27 cellular contexts compared by ENCODE assay signal in genomic region chr19:8612807-8613171, GRCh38. TPM values are rescaled to one million over a fixed set of nuclear protein-coding genes. Genes with fewer than 3 reads are reported as not detected.
DNase-seq lines count a peak whose midpoint lies in the region; ATAC-seq, FAIRE-seq and TF ChIP-seq lines count a peak whose summit lies in the region.
"Had no signal": no experiment of that assay in that cellular context is flagged by ENCODE, and none has a peak within 500 bp of the region (broad histone marks: within the 10 kb centered on the region; RNA-seq: fewer than 3 reads in every experiment).

No MANE protein-coding gene starts in this region.

- H3K4me2 ChIP-seq in mesenchymal stem cell (ENCODE audit: low read length, poor library complexity, severe bottlenecking) = no peak overlapping the region

- no peak overlapping the region for H3K18ac ChIP-seq in mesenchymal stem cell (ENCODE audit: low read depth in 1 of 2, low read length in 2 of 2)

- H2BK120ac ChIP-seq in mesenchymal stem cell (ENCODE audit: low read depth, low read length) = no peak overlapping the region

- H3K27me3 ChIP-seq in ascending aorta (no peaks in the 10 kb centered on the region), mesenchymal stem cell (ENCODE audit: control insufficient read depth in 1 of 2, insufficient read depth in 1 of 2, low read length in 2 of 2) (peaks cover 2 to 7% of the 10 kb centered on the region in 2 experiments)

- no peaks in the 10 kb centered on the region for H3K36me3 ChIP-seq in ascending aorta
- no peaks in the 10 kb centered on the region for H3K36me3 ChIP-seq in mesenchymal stem cell (ENCODE audit: control insufficient read depth in 1 of 2, insufficient read depth in 2 of 2, low read depth in 1 of 2, low read length in 2 of 2)
- H3K36me3 ChIP-seq: HAP-1, heart right ventricle, spleen, upper lobe of left lung had no signal

- no peak overlapping the region for H4K8ac ChIP-seq in mesenchymal stem cell (ENCODE audit: low read length)

- intact Hi-C loops in ascending aorta (cut with DNase I) (no loop called here), natural killer cell (cut with micrococcal nuclease) (no loop called here)

- H3K27ac ChIP-seq in ascending aorta = peak overlapping the region; percentile 65 to 94
- H3K27ac ChIP-seq in mesenchymal stem cell (ENCODE audit: low read length, poor library complexity, severe bottlenecking) = no peak overlapping the region
- H3K27ac ChIP-seq: HL-60 had no signal

- H3K4me3 ChIP-seq in ascending aorta (no peak overlapping the region), mesenchymal stem cell (ENCODE audit: insufficient read depth in 1 of 2, low read depth in 1 of 2, low read length in 2 of 2) (no peak overlapping the region)
- H3K4me3 ChIP-seq: dorsolateral prefrontal cortex, HAP-1, heart right ventricle, spleen, upper lobe of left lung had no signal

- peak; percentile 42 for ATAC-seq in stimulated activated naive CD8-positive, alpha-beta T cell treated with anti-CD3 and anti-CD28 coated beads, Interleukin-15, amount 100 ng/mL, for 72 hours
- ATAC-seq in stimulated activated naive CD8-positive, alpha-beta T cell treated with anti-CD3 and anti-CD28 coated beads, Interleukin-15, Interleukin-2, amounts not matched to agents 100 U/mL and 50 U/mL, for 24 hours = no peak
- peak; percentile 34 to 62 (median 58) for ATAC-seq in natural killer cell
- no peak for ATAC-seq in HG03457 (IDR thresholded peaks at IDR 0.05; ENCODE audit: unreplicated experiment)
- ATAC-seq: activated CD4-positive, alpha-beta T cell treated with anti-CD3 and anti-CD28 coated beads for 36 hours; PC-3 had no signal

- DNase-seq in stimulated activated naive CD8-positive, alpha-beta T cell treated with anti-CD3 and anti-CD28 coated beads, Interleukin-15, amount 100 ng/mL, for 72 hours = peak; percentile 42 to 45
- no peak for DNase-seq in stimulated activated naive CD8-positive, alpha-beta T cell treated with anti-CD3 and anti-CD28 coated beads, Interleukin-15, Interleukin-2, amounts not matched to agents 100 U/mL and 50 U/mL, for 24 hours
- DNase-seq in ascending aorta (ENCODE audit: low spot score in 2 of 2) (no peak), natural killer cell (no peak), mesenchymal stem cell (no peak), GM12891 (ENCODE audit: insufficient read length, low spot score) (no peak), NCI-H2107 treated with DMSO at 0.1 percent for 48 hours (lab: John Stamatoyannopoulos, UW; ENCODE audit: unreplicated experiment) (no peak)
- DNase-seq: activated CD4-positive, alpha-beta T cell treated with anti-CD3 and anti-CD28 coated beads for 36 hours; activated effector memory CD4-positive, alpha-beta T cell treated with anti-CD3 and anti-CD28 coated beads, Interleukin-2, amount 50 U/mL, for 16 hours; amygdala; caudate nucleus; dorsolateral prefrontal cortex; GDM1; heart right ventricle; NCI-H1092 treated with DMSO at 0.1 percent for 48 hours; NCI-H2029; NCI-H345; NCI-H82; PC-3; Right ventricle myocardium superior; spleen; stimulated activated CD4-positive, alpha-beta T cell treated with anti-CD3 and anti-CD28 coated beads, Interleukin-4, amount 100 ng/mL, for 24 hours; upper lobe of left lung had no signal

- H2AK5ac ChIP-seq in mesenchymal stem cell (ENCODE audit: low read length, severe bottlenecking) = no peak overlapping the region

- FAIRE-seq in GM12891 (lab: Jason Lieb, UNC) = no peak

- H3K23ac ChIP-seq in mesenchymal stem cell (ENCODE audit: low read length in 2 of 2) = no peak overlapping the region

- H3K9me3 ChIP-seq in ascending aorta = no peaks in the 10 kb centered on the region
- H3K9me3 ChIP-seq in mesenchymal stem cell (ENCODE audit: control insufficient read depth, low read length) = no peaks in the 10 kb centered on the region
- H3K9me3 ChIP-seq: HAP-1, heart right ventricle, spleen, upper lobe of left lung had no signal

- H3K27ac Mint-ChIP-seq in stimulated activated naive CD8-positive, alpha-beta T cell treated with anti-CD3 and anti-CD28 coated beads, Interleukin-15, amount 100 ng/mL, for 72 hours = no peak overlapping the region
- peak overlapping the region; percentile 85 to 92 for H3K27ac Mint-ChIP-seq in natural killer cell
- H3K27ac Mint-ChIP-seq: activated CD4-positive, alpha-beta T cell treated with anti-CD3 and anti-CD28 coated beads for 36 hours had no signal

- no peak overlapping the region for H2BK15ac ChIP-seq in mesenchymal stem cell (ENCODE audit: low read depth, poor library complexity, severe bottlenecking)

- H3K36me3 Mint-ChIP-seq in natural killer cell = no peaks in the 10 kb centered on the region

- WGBS in mesenchymal stem cell = 72% methylated on average over 3 of the region's 5 CpGs

- H3K79me1 ChIP-seq in mesenchymal stem cell (replicated peaks; ENCODE audit: low read length, poor library complexity, severe bottlenecking) = peaks cover 7% of the 10 kb centered on the region

- TF ChIP-seq CTCF in ascending aorta (IDR thresholded peaks at IDR 0.05) = no peak
- TF ChIP-seq CTCF in natural killer cell (IDR thresholded peaks at IDR 0.05) = no peak

- no peak overlapping the region for H4K91ac ChIP-seq in mesenchymal stem cell (ENCODE audit: low read length)

- no peak overlapping the region for H3K4ac ChIP-seq in mesenchymal stem cell (ENCODE audit: low read depth in 1 of 2, low read length in 2 of 2)

- H3K9me3 Mint-ChIP-seq in stimulated activated naive CD8-positive, alpha-beta T cell treated with anti-CD3 and anti-CD28 coated beads, Interleukin-15, amount 100 ng/mL, for 72 hours = no peaks in the 10 kb centered on the region
- no peaks in the 10 kb centered on the region for H3K9me3 Mint-ChIP-seq in natural killer cell

- no peak for TF ChIP-seq POLR2A in GM12891 (IDR thresholded peaks at IDR 0.05; ENCODE audit: low read depth, low read length)

- peak overlapping the region; percentile 26 to 43 for H3K4me3 Mint-ChIP-seq in stimulated activated naive CD8-positive, alpha-beta T cell treated with anti-CD3 and anti-CD28 coated beads, Interleukin-15, amount 100 ng/mL, for 72 hours
- peak overlapping the region; percentile 82 for H3K4me3 Mint-ChIP-seq in natural killer cell

- no peak overlapping the region for H2BK12ac ChIP-seq in mesenchymal stem cell (ENCODE audit: low read length in 2 of 2)

- H3K14ac ChIP-seq in mesenchymal stem cell (ENCODE audit: low read length in 2 of 2) = no peak overlapping the region

- peaks cover 11 to 18% of the 10 kb centered on the region in 2 donors for H3K4me1 ChIP-seq in ascending aorta
- H3K4me1 ChIP-seq in mesenchymal stem cell (ENCODE audit: control insufficient read depth, insufficient read depth, low read depth, low read length) = peaks cover 25% of the 10 kb centered on the region

- H3K27me3 Mint-ChIP-seq in stimulated activated naive CD8-positive, alpha-beta T cell treated with anti-CD3 and anti-CD28 coated beads, Interleukin-15, amount 100 ng/mL, for 72 hours = no peaks in the 10 kb centered on the region
- peaks cover 0 to 2% of the 10 kb centered on the region in 2 donors for H3K27me3 Mint-ChIP-seq in natural killer cell (ENCODE audit: low read depth in 2 of 2)

- no peak overlapping the region for H2AFZ ChIP-seq in mesenchymal stem cell (ENCODE audit: low read depth, low read length)

- no peak overlapping the region for H3K9ac ChIP-seq in mesenchymal stem cell (ENCODE audit: low read length)

- no peak overlapping the region for H2BK5ac ChIP-seq in mesenchymal stem cell (ENCODE audit: low read depth, low read length, poor library complexity, severe bottlenecking)

- H3K4me1 Mint-ChIP-seq in stimulated activated naive CD8-positive, alpha-beta T cell treated with anti-CD3 and anti-CD28 coated beads, Interleukin-15, amount 100 ng/mL, for 72 hours = peaks cover 59% of the 10 kb centered on the region
- H3K4me1 Mint-ChIP-seq in natural killer cell = peaks cover 48 to 64% of the 10 kb centered on the region in 2 donors

TF ChIP-seq in GM12891, 5 proteins besides CTCF, POLR2A, EP300 and RAD21:
- TF ChIP-seq POLR2AphosphoS5 (IDR thresholded peaks at IDR 0.05; ENCODE audit: low read depth, low read length) (no peak), TAF1 (IDR thresholded peaks at IDR 0.05; ENCODE audit: low read depth, low read length) (no peak), POU2F2 (IDR thresholded peaks at IDR 0.05; ENCODE audit: low read depth, low read length) (no peak), PAX5 (IDR thresholded peaks at IDR 0.05; ENCODE audit: insufficient read depth, low read length, severe bottlenecking) (no peak), SPI1 (IDR thresholded peaks at IDR 0.05; ENCODE audit: low read depth, low read length) (no peak)

RNA-seq across cellular contexts. Expression of gene ADAMTS10, which starts 2.3 kb away (rescaled TPM):
- 184 TPM for total RNA-seq in ascending aorta
- total RNA-seq in natural killer cell = 100 to 1,000 TPM; 159 to 286 (median 203) TPM
- 7.4 TPM for polyA plus RNA-seq in mesenchymal stem cell (2013, experiment 1 of 2)
- polyA plus RNA-seq in mesenchymal stem cell (2013, experiment 2 of 2) = 7.7 TPM
- 0.26 TPM for polyA plus RNA-seq in GM12891 (2012; ENCODE audit: low read depth, missing spikeins)
- total RNA-seq: PC-3 had no signal

RNA-seq across cellular contexts. Expression of gene NFILZ, which starts 17.6 kb away (rescaled TPM):
- total RNA-seq in ascending aorta (not detected), natural killer cell (not detected)
- not detected for polyA plus RNA-seq in mesenchymal stem cell (2013, experiment 1 of 2)
- polyA plus RNA-seq in mesenchymal stem cell (2013, experiment 2 of 2) = not detected
- polyA plus RNA-seq in GM12891 (2012; ENCODE audit: low read depth, missing spikeins) = not detected
- total RNA-seq: activated CD4-positive, alpha-beta T cell treated with anti-CD3 and anti-CD28 coated beads for 36 hours; dorsolateral prefrontal cortex; heart right ventricle; PC-3; Right ventricle myocardium superior; spleen; upper lobe of left lung had no signal
- polyA plus RNA-seq: AG04450, heart right ventricle, spleen had no signal

RNA-seq across cellular contexts. Expression of gene MYO1F, which starts 35.5 kb away (rescaled TPM):
- total RNA-seq in ascending aorta (5.0 TPM), natural killer cell (1,000 to 10,000 TPM in 2 of 3 donors, 100 to 1,000 TPM in 1; 971 to 1,223 (median 1,014) TPM)
- polyA plus RNA-seq in mesenchymal stem cell (2013, experiment 1 of 2) = 0.41 TPM
- 0.27 TPM for polyA plus RNA-seq in mesenchymal stem cell (2013, experiment 2 of 2)
- 7.4 TPM for polyA plus RNA-seq in GM12891 (2012; ENCODE audit: low read depth, missing spikeins)

Comparison
In these comparisons a context has a peak if more than half of its experiments do, and no peak if none do; other contexts are left out.
1. ATAC-seq: peak in stimulated activated naive CD8-positive, alpha-beta T cell treated with anti-CD3 and anti-CD28 coated beads, Interleukin-15, amount 100 ng/mL, for 72 hours (single experiment) and natural killer cell (3 of 3); none in stimulated activated naive CD8-positive, alpha-beta T cell treated with anti-CD3 and anti-CD28 coated beads, Interleukin-15, Interleukin-2, amounts not matched to agents 100 U/mL and 50 U/mL, for 24 hours (single experiment) and HG03457 (single experiment).
2. DNase-seq: peak in stimulated activated naive CD8-positive, alpha-beta T cell treated with anti-CD3 and anti-CD28 coated beads, Interleukin-15, amount 100 ng/mL, for 72 hours (2 of 2); none in stimulated activated naive CD8-positive, alpha-beta T cell treated with anti-CD3 and anti-CD28 coated beads, Interleukin-15, Interleukin-2, amounts not matched to agents 100 U/mL and 50 U/mL, for 24 hours (single experiment), ascending aorta (0 of 2), natural killer cell (single experiment), mesenchymal stem cell (single experiment), GM12891 (single experiment) and NCI-H2107 treated with DMSO at 0.1 percent for 48 hours (single experiment).
3. H3K27ac Mint-ChIP-seq: peak in natural killer cell (2 of 2); none in stimulated activated naive CD8-positive, alpha-beta T cell treated with anti-CD3 and anti-CD28 coated beads, Interleukin-15, amount 100 ng/mL, for 72 hours (0 of 2).
4. RNA of gene MYO1F, which starts 35.5 kb away (total RNA-seq): 971 to 1,223 TPM in natural killer cell; 5.0 TPM in ascending aorta (single experiment); every median in the first group is over 100 times any median in the second.